Comparison of ENCODE assay signal across 8 cellular contexts in the genomic region with DNA sequence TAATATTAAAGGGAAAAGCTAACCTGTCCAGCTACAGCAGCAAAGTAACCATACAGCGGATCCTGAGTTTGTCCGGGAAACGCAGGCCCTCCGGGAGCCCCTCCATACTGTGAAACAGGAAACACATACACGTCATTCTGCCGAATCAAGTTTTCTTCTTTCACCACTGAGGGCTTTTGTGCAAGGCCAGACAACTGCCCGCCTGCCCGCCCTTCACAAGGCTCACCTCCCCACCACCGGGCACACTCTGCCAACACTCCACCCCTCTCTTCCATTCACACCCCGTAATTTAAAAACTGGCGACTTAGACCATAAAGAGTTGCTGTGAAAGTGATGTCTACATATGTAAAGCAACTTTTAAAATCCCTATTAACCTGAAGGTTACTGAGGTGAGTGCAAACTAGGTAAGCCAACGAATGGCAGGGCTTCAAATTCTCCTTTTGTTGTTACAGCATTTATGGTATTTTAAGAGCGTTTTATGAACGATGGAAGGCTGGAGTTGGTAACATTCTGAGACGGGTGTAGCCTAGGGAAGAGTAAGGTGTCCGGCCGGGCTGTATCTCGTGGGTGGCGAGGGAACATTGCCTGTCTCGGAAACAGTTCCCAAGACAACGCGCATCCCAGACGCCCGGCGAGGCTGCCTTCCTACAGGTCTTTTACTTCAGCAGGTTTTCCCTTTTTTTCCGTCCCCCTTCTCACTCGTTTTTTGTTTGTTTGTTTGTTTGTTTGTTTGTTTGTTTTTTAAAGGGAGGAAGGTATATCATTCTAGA. TPM values are rescaled to one million over a fixed set of nuclear protein-coding genes. Genes with fewer than 3 reads are reported as not detected.
A peak's percentile ranks its signal among the peaks of the same experiment; 100 is the strongest.
DNase-seq lines count a peak whose midpoint lies in the region; ATAC-seq, FAIRE-seq and TF ChIP-seq lines count a peak whose summit lies in the region.

No MANE protein-coding gene starts in this region.

- H3K9me1 ChIP-seq in IMR-90 (ENCODE audit: insufficient read depth, low read length): peaks cover 3% of the 10 kb centered on the region

- in situ Hi-C loops in IMR-90 (cut with MboI; ENCODE audit: low sequenced_read_pairs) (no loop called here), GM12878 (cut with MboI) (no loop called here)

- no peak; a peak in 1 of 4 replicates for TF ChIP-seq EP300 in GM12878 (IDR thresholded peaks at IDR 0.05; ENCODE audit: borderline replicate concordance in 1 of 2, control insufficient read depth in 1 of 2, low read depth in 2 of 2, low read length in 2 of 2)

- peaks cover 37% of the 10 kb centered on the region for H3K79me2 ChIP-seq in GM12878 (ENCODE audit: control insufficient read depth, insufficient read depth, low read length)

- peak; percentile 40; the same call in 1 of the 2 replicates for TF ChIP-seq POLR2A in IMR-90 (IDR thresholded peaks at IDR 0.05; ENCODE audit: low read depth, low read length)
- TF ChIP-seq POLR2A in GM12878 (IDR thresholded peaks at IDR 0.05; ENCODE audit: low read depth, low read length): peak; percentile 81

- no CpG with 5 or more reads among the region's 27 CpGs for WGBS in IMR-90 (ENCODE audit: extremely low coverage in 2 of 2, insufficient read length in 1 of 2), 2 experiments
- WGBS in GM12878 (ENCODE audit: insufficient coverage, insufficient replicate concordance, low lambda C conversion rate, missing lambda C conversion rate): under 1% methylated on average over 27 of the region's 27 CpGs

- H4K8ac ChIP-seq in IMR-90 (ENCODE audit: low read depth in 2 of 2, low read length in 2 of 2): peak overlapping the region; percentile 48 to 74; a peak in 2 of 4 replicates

- peaks cover 24 to 35% of the 10 kb centered on the region in 2 experiments for H3K79me1 ChIP-seq in IMR-90 (ENCODE audit: low read depth in 1 of 2, low read length in 2 of 2)

- peak overlapping the region; percentile 1; the same call in 1 of the 2 replicates for H4K5ac ChIP-seq in IMR-90 (ENCODE audit: low read depth, low read length)

- dilution Hi-C loops in IMR-90 (cut with HindIII; ENCODE audit: low sequenced_read_pairs, unreplicated experiment): no loop called here

- H3K9ac ChIP-seq in IMR-90 (ENCODE audit: low read depth, low read length) (peak overlapping the region; percentile 80), GM12878 (ENCODE audit: control insufficient read depth, insufficient read depth, low read length) (peak overlapping the region; percentile 94)

- peak overlapping the region; percentile 97 for H3K4me2 ChIP-seq in IMR-90 (ENCODE audit: low read depth, low read length)
- H3K4me2 ChIP-seq in GM12878 (ENCODE audit: control insufficient read depth, insufficient read depth): peak overlapping the region; percentile 53

- no peak overlapping the region for H2BK15ac ChIP-seq in IMR-90 (ENCODE audit: low read depth, low read length)

- TF ChIP-seq CTCF in IMR-90 (conservative IDR thresholded peaks at IDR 0.05; ENCODE audit: low read depth, low read length) (no peak), GM12878 (IDR thresholded peaks at IDR 0.05 in 2 of 3, conservative IDR thresholded peaks at IDR 0.05 in 1 of 3; ENCODE audit: control insufficient read depth in 2 of 3, extremely low read depth in 1 of 3, insufficient read depth in 1 of 3, low read depth in 3 of 3, low read length in 3 of 3) (no peak), retinal pigment epithelial cell (conservative IDR thresholded peaks at IDR 0.05; ENCODE audit: low read depth, low read length) (no peak)

- peak overlapping the region; percentile 0 for H2BK5ac ChIP-seq in IMR-90 (ENCODE audit: low read depth, low read length, poor library complexity, severe bottlenecking)

- H3K9me3 ChIP-seq in IMR-90 (ENCODE audit: control insufficient read depth, insufficient read depth, low read length) (no peaks in the 10 kb centered on the region), GM12878 (replicated peaks; ENCODE audit: control insufficient read depth, insufficient read depth, low read length) (no peaks in the 10 kb centered on the region)

- H3K4me3 ChIP-seq in IMR-90 (ENCODE audit: insufficient read depth, low read depth, low read length): peak overlapping the region; percentile 89
- peak overlapping the region; percentile 80 for H3K4me3 ChIP-seq in GM12878
- H3K4me3 ChIP-seq in retinal pigment epithelial cell (ENCODE audit: low read length): peak overlapping the region; percentile 87

- peak overlapping the region; percentile 34 for H3K4ac ChIP-seq in IMR-90 (ENCODE audit: low read depth, low read length)

- intact Hi-C loops in IMR-90 (cut with micrococcal nuclease) (no loop called here), GM12878 (cut with micrococcal nuclease; ENCODE audit: unreplicated experiment) (loop anchor here (1.0 to 10.0 kb wide), 5 partner anchors 17 to 1064 kb away; a partner anchor contains a TSS)

- H2BK20ac ChIP-seq in IMR-90 (ENCODE audit: low read depth, low read length): no peak overlapping the region

- SMC1A ChIA-PET in GM12878 (lab: Charles Lee; ENCODE audit: uncharacterized antibody, unreplicated experiment): interaction anchor here (0.6 to 8.4 kb wide), 11 partner anchors 12 to 428 kb away, joined by 3 to 78 read pairs (median 3); no protein-coding TSS in a partner anchor

- POLR2A ChIA-PET in IMR-90 (lab: Charles Lee; ENCODE audit: unreplicated experiment) (no interaction called here), GM12878 (lab: Charles Lee) (interaction anchor here (0.9 to 3.4 kb wide), 6 partner anchors 10 to 620 kb away, joined by 3 to 19 read pairs (median 8); no protein-coding TSS in a partner anchor)

- DNase-seq in GM03348 (ENCODE audit: low spot score) (peak; percentile 57), IMR-90 (peak; percentile 66), GM12878 (ENCODE audit: low read depth, low spot score) (peak; percentile 27), hypothalamus (lab: John Stamatoyannopoulos, UW) (peak in 41 of 51 donors; percentile 0 to 71 (median 33)), retinal pigment epithelial cell (ENCODE audit: low read depth) (peak; percentile 40), NCI-H446 treated with DMSO at 0.1 percent for 48 hours (lab: John Stamatoyannopoulos, UW) (no peak)

- H4K20me1 ChIP-seq in IMR-90 (ENCODE audit: insufficient read depth, low read length): peaks cover 3% of the 10 kb centered on the region; the same call in 1 of the 2 replicates
- H4K20me1 ChIP-seq in GM12878 (ENCODE audit: control insufficient read depth, insufficient read depth): no peaks in the 10 kb centered on the region

- peak overlapping the region; percentile 33 for H3K56ac ChIP-seq in IMR-90 (ENCODE audit: extremely low read depth, insufficient read depth, low read length)

- BruUV-seq in IMR-90 (replicated peaks; lab: Mats Ljungman, UMichigan) (no TSS peak), GM12878 (replicated peaks; lab: Mats Ljungman, UMichigan) (TSS peak; percentile 81)

- H2BK120ac ChIP-seq in IMR-90 (ENCODE audit: low read depth, low read length): no peak overlapping the region

- H3K18ac ChIP-seq in IMR-90 (ENCODE audit: low read depth, low read length): peak overlapping the region; percentile 11; the same call in 1 of the 2 replicates

- H3K4me1 ChIP-seq in IMR-90 (ENCODE audit: control insufficient read depth, insufficient read depth, low read length) (peaks cover 2% of the 10 kb centered on the region; the same call in 1 of the 2 replicates), GM12878 (ENCODE audit: control insufficient read depth, insufficient read depth, low read length) (no peaks in the 10 kb centered on the region)

- TF ChIP-seq RAD21 in IMR-90 (IDR thresholded peaks at IDR 0.05; ENCODE audit: low read length) (no peak), GM12878 (IDR thresholded peaks at IDR 0.05; ENCODE audit: insufficient read depth, low read depth, low read length) (no peak)

- H3K27me3 ChIP-seq in IMR-90 (ENCODE audit: control insufficient read depth, insufficient read depth, low read length): no peaks in the 10 kb centered on the region
- H3K27me3 ChIP-seq in GM12878 (replicated peaks in 1 of 2; ENCODE audit: control insufficient read depth in 2 of 2, insufficient read depth in 2 of 2, low read length in 1 of 2): no peaks in the 10 kb centered on the region

- peak overlapping the region; percentile 48 for H2AFZ ChIP-seq in IMR-90 (replicated peaks; ENCODE audit: low read length, poor library complexity)
- no peak overlapping the region for H2AFZ ChIP-seq in GM12878 (ENCODE audit: control insufficient read depth, low read depth, low read length)

- H3K36me3 ChIP-seq in IMR-90 (ENCODE audit: control insufficient read depth, insufficient read depth, low read length): peaks cover 13% of the 10 kb centered on the region
- peaks cover 6 to 19% of the 10 kb centered on the region in 2 experiments for H3K36me3 ChIP-seq in GM12878 (ENCODE audit: control insufficient read depth in 2 of 2, insufficient read depth in 2 of 2, low read length in 1 of 2)

- CTCF ChIA-PET in IMR-90 (lab: Yijun Ruan, JAX): interaction anchor here (1.7 kb wide), 1 partner anchor 10 kb away, joined by 6 read pairs; no protein-coding TSS in a partner anchor
- CTCF ChIA-PET in GM12878 (lab: Yijun Ruan, JAX): interaction anchor here (0.8 to 3.6 kb wide), 7 partner anchors 13 to 410 kb away, joined by 3 to 15 read pairs (median 6); no protein-coding TSS in a partner anchor

- RAD21 ChIA-PET in GM12878 (lab: Charles Lee; ENCODE audit: unreplicated experiment): interaction anchor here (0.8 to 6.9 kb wide), 10 partner anchors 14 to 337 kb away, joined by 3 to 52 read pairs (median 4); a partner anchor contains a TSS

- FAIRE-seq in GM12878 (lab: Jason Lieb, UNC): no peak

- peak overlapping the region; percentile 19 for H3K27ac ChIP-seq in IMR-90 (ENCODE audit: insufficient read depth, low read length)
- peak overlapping the region; percentile 74 for H3K27ac ChIP-seq in GM12878 (ENCODE audit: control insufficient read depth, insufficient read depth)

- H2AK9ac ChIP-seq in IMR-90 (replicated peaks; ENCODE audit: low read depth, low read length, poor library complexity): peak overlapping the region; percentile 11

- no peak overlapping the region for H2AK5ac ChIP-seq in IMR-90 (ENCODE audit: low read depth, low read length)

- ATAC-seq in GM21717 (IDR thresholded peaks at IDR 0.05; ENCODE audit: unreplicated experiment) (peak; percentile 43), IMR-90 (ENCODE audit: low read depth) (peak; percentile 33), SK-N-SH treated with all-trans-retinoic acid at 6 μM for 48 hours (peak; percentile 65), GM12878 (peak; percentile 68)

- peak overlapping the region; percentile 3 for H3K14ac ChIP-seq in IMR-90 (replicated peaks; ENCODE audit: low read depth, low read length)

- no peak overlapping the region for H4K91ac ChIP-seq in IMR-90 (ENCODE audit: insufficient read depth, low read depth, low read length)

- peak overlapping the region; percentile 13; the same call in 1 of the 2 replicates for H3K23ac ChIP-seq in IMR-90 (ENCODE audit: low read depth, low read length)

RNA-seq across cellular contexts. Expression of a gene that starts 0.8 kb away (rescaled TPM):
- total RNA-seq in IMR-90 (2012; rRNA removed) (83.3 and 111 TPM in 2 replicates), GM12878 (2014; rRNA removed) (94.7 and 139 TPM in 2 replicates), GM12878 (2014; rRNA removed; fragmentation: Illumina TruSeq; extraction: Trizol) (200 and 229 TPM in 2 replicates), GM12878 (2021) (190 and 203 TPM in 2 replicates)
- polyA plus RNA-seq in IMR-90 (2012; rRNA removed) (115 and 126 TPM in 2 replicates), GM12878 (2011; rRNA removed) (588 and 745 TPM in 2 replicates), GM12878 (2014; fragmentation: Illumina TruSeq; extraction: Trizol) (240 and 288 TPM in 2 replicates), GM12878 (2014; fragmentation: Nextera tagmentation; extraction: Ambion mirVana) (100 to 1,000 TPM; 174 to 259 TPM), GM12878 (2014; rRNA removed) (225 and 243 TPM in 2 replicates), GM12878 (2016; fragmentation: Nextera tagmentation; extraction: Ambion mirVana) (100 to 1,000 TPM; 490 to 511 TPM)
- 17.9 and 26.0 TPM in 2 replicates for polyA plus RNA-seq in IMR-90 (2012; cell fraction: cytosol; rRNA removed)
- 7.7 and 72.2 TPM in 2 replicates for polyA plus RNA-seq in IMR-90 (2012; cell fraction: nucleus; rRNA removed; ENCODE audit: low replicate concordance)
- 183 and 195 TPM in 2 replicates for total RNA-seq in GM12878 (2013; cell fraction: nucleolus; rRNA removed)
- polyA plus RNA-seq in GM12878 (2011; ENCODE audit: low read depth): 109 TPM
- polyA plus RNA-seq in GM12878 (2011; cell fraction: cytosol; rRNA removed): 297 and 342 TPM in 2 replicates
- 282 and 382 TPM in 2 replicates for polyA plus RNA-seq in GM12878 (2011; cell fraction: nucleus; rRNA removed)
- 162 and 251 TPM in 2 replicates for polyA plus RNA-seq in GM12878 (2012)
- 167 and 240 TPM in 2 replicates for polyA minus RNA-seq in GM12878 (2011; rRNA and poly(A)+ RNA removed)
- 93.7 and 113 TPM in 2 replicates for polyA minus RNA-seq in GM12878 (2011; cell fraction: cytosol; rRNA and poly(A)+ RNA removed)
- 99.6 and 160 TPM in 2 replicates for polyA minus RNA-seq in GM12878 (2011; cell fraction: nucleus; rRNA and poly(A)+ RNA removed)
